19 cellular contexts compared by ENCODE assay signal in the genomic region with DNA sequence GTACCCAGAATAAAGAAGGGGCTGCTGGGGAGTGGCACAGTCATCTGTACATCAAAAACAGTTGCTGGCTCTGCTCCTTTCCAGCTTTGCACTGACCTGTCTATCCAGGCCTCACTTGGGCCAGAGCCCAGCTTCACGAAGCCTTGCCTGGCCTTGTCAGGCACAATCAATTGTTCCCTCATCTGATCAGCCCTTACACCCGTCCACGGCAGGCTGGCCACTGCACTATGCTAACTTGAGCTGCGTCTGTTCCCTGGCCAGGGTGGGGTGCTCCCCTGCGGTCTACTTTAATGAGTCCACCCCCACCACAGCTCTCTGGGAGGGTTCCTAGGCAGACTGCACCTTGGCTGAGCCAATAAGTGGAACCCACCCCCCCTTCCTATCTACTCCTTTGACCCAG.
A peak's percentile ranks its signal among the peaks of the same experiment; 100 is the strongest.
DNase-seq lines count a peak whose midpoint lies in the region; ATAC-seq, FAIRE-seq and TF ChIP-seq lines count a peak whose summit lies in the region.
"Had no signal": no experiment of that assay in that cellular context is flagged by ENCODE, and none has a peak within 500 bp of the region (broad histone marks: within the 10 kb centered on the region; RNA-seq: fewer than 3 reads in every experiment).

No MANE protein-coding gene starts in this region.

- H3K4me3 Mint-ChIP-seq in T-helper 17 cell: no peak overlapping the region
- H3K4me3 Mint-ChIP-seq: CD4-positive, alpha-beta memory T cell; H9 had no signal

- peaks cover 13% of the 10 kb centered on the region for H3K4me1 Mint-ChIP-seq in T-helper 17 cell

- H3K36me3 ChIP-seq in bronchial epithelial cell (ENCODE audit: control insufficient read depth, insufficient read depth, low read length): no peaks in the 10 kb centered on the region
- H3K36me3 ChIP-seq in prostate gland: no peaks in the 10 kb centered on the region
- H3K36me3 ChIP-seq: BLaER1 treated with 17β-estradiol and CSF1 and Interleukin-3, amounts not matched to agents 10 nM and 100 nM had no signal

- H3K9me3 ChIP-seq in prostate gland (no peaks in the 10 kb centered on the region), T-helper 17 cell (ENCODE audit: control insufficient read depth, low read length, poor library complexity, severe bottlenecking) (no peaks in the 10 kb centered on the region)
- H3K9me3 ChIP-seq: BLaER1 treated with 17β-estradiol and CSF1 and Interleukin-3, amounts not matched to agents 10 nM and 100 nM had no signal

- intact Hi-C loops in prostate gland (cut with DNase I): no loop called here

- no peak for TF ChIP-seq CTCF in bronchial epithelial cell (IDR thresholded peaks at IDR 0.05; ENCODE audit: insufficient read depth, low read length, severe bottlenecking)
- TF ChIP-seq CTCF in prostate gland (IDR thresholded peaks at IDR 0.05): no peak

- no peak overlapping the region for H3K27ac Mint-ChIP-seq in T-helper 17 cell
- H3K27ac Mint-ChIP-seq: CD4-positive, alpha-beta memory T cell; H9 had no signal

- FAIRE-seq in bronchial epithelial cell (lab: Jason Lieb, UNC) (peak; percentile 23), frontal cortex (lab: Jason Lieb, UNC) (no peak)
- FAIRE-seq: GM12878, HTR-8/SVneo had no signal

- no peaks in the 10 kb centered on the region for H3K36me3 Mint-ChIP-seq in T-helper 17 cell (ENCODE audit: low read depth)
- H3K36me3 Mint-ChIP-seq: CD4-positive, alpha-beta memory T cell had no signal

- no peak overlapping the region for H3K27ac ChIP-seq in prostate gland
- H3K27ac ChIP-seq: BLaER1 treated with 17β-estradiol and CSF1 and Interleukin-3, amounts not matched to agents 10 nM and 100 nM; KMS-11; SK-N-MC had no signal

- WGBS in prostate gland: 50% methylated on average over 5 of the region's 5 CpGs

- H3K27me3 ChIP-seq in bronchial epithelial cell (ENCODE audit: control insufficient read depth, insufficient read depth, low read length) (peaks cover 2% of the 10 kb centered on the region), prostate gland (replicated peaks; ENCODE audit: insufficient read depth) (no peaks in the 10 kb centered on the region)
- H3K27me3 ChIP-seq: BLaER1 treated with 17β-estradiol and CSF1 and Interleukin-3, amounts not matched to agents 10 nM and 100 nM had no signal

- H3K4me3 ChIP-seq in bronchial epithelial cell (ENCODE audit: low read depth, low read length): no peak overlapping the region
- no peak overlapping the region for H3K4me3 ChIP-seq in prostate gland
- H3K4me3 ChIP-seq: BLaER1 treated with 17β-estradiol and CSF1 and Interleukin-3, amounts not matched to agents 10 nM and 100 nM; GM12878; SK-N-MC had no signal

- peaks cover 40% of the 10 kb centered on the region for H3K27me3 Mint-ChIP-seq in T-helper 17 cell

- no peak for TF ChIP-seq POLR2A in prostate gland (IDR thresholded peaks at IDR 0.05)

- H3K4me1 ChIP-seq in prostate gland (replicated peaks): no peaks in the 10 kb centered on the region

- ATAC-seq in T-helper 17 cell: no peak
- ATAC-seq: GM12878 had no signal

- DNase-seq in NCI-H2196 (lab: John Stamatoyannopoulos, UW; ENCODE audit: unreplicated experiment): peak; percentile 43
- DNase-seq in NCI-H2196 treated with DMSO at 0.1 percent for 48 hours (lab: John Stamatoyannopoulos, UW; ENCODE audit: unreplicated experiment): no peak
- DNase-seq in NCI-H69 (lab: John Stamatoyannopoulos, UW): peak; percentile 57
- no peak for DNase-seq in bronchial epithelial cell (ENCODE audit: low read depth)
- DNase-seq in prostate gland (ENCODE audit: low spot score): peak; percentile 41
- DNase-seq in NCI-H82 treated with DMSO at 0.1 percent for 48 hours (lab: John Stamatoyannopoulos, UW; ENCODE audit: unreplicated experiment): no peak
- DNase-seq in T-helper 17 cell: no peak
- DNase-seq in frontal cortex (ENCODE audit: low spot score in 2 of 2): no peak
- DNase-seq: 8988T; CD4-positive, alpha-beta memory T cell; DND-41; H9; NCI-H1694; SHP77 treated with DMSO at 0.1 percent for 48 hours had no signal

Comparison
In these comparisons a context has a peak if more than half of its experiments do, and no peak if none do; other contexts are left out.
1. DNase-seq: peak in NCI-H2196 (single experiment), NCI-H69 (single experiment) and prostate gland (single experiment); none in NCI-H2196 treated with DMSO at 0.1 percent for 48 hours (single experiment), bronchial epithelial cell (single experiment), NCI-H82 treated with DMSO at 0.1 percent for 48 hours (single experiment), T-helper 17 cell (0 of 3) and frontal cortex (0 of 2).